In genomic region chr5:27652505-27652904, GRCh38 we compare ENCODE assay signal across 20 cellular contexts.
A peak's percentile ranks its signal among the peaks of the same experiment; 100 is the strongest.
DNase-seq lines count a peak whose midpoint lies in the region; ATAC-seq and TF ChIP-seq lines count a peak whose summit lies in the region.
"Had no signal": no experiment of that assay in that cellular context is flagged by ENCODE, and none has a peak within 500 bp of the region (broad histone marks: within the 10 kb centered on the region; RNA-seq: fewer than 3 reads in every experiment).

No MANE protein-coding gene starts in this region.

- H3K9ac ChIP-seq in endodermal cell (ENCODE audit: extremely low read depth, low read length, poor library complexity, severe bottlenecking): no peak overlapping the region
- no peak overlapping the region for H3K9ac ChIP-seq in smooth muscle cell (ENCODE audit: low read depth)
- H3K9ac ChIP-seq: parathyroid adenoma had no signal

- 85% methylated on average over 2 to 4 of the region's 4 CpGs for WGBS in endodermal cell (ENCODE audit: insufficient coverage in 1 of 2, insufficient read length in 1 of 2), 2 experiments
- 74% methylated on average over 4 of the region's 4 CpGs for WGBS in smooth muscle cell (ENCODE audit: low lambda C conversion rate)

- DNase-seq in SIG-M5 treated with dmso at 0.1 percent for 504 hours (lab: John Stamatoyannopoulos, UW; ENCODE audit: unreplicated experiment): peak; percentile 8
- DNase-seq in SIG-M5 (lab: John Stamatoyannopoulos, UW): no peak
- peak; percentile 7 for DNase-seq in NB4 (ENCODE audit: low read depth)
- DNase-seq in endodermal cell: peak; percentile 84
- no peak for DNase-seq in smooth muscle cell (lab: John Stamatoyannopoulos, UW; ENCODE audit: unreplicated experiment)
- no peak for DNase-seq in NCI-H2107 (lab: John Stamatoyannopoulos, UW)
- no peak for DNase-seq in activated T-cell treated with anti-CD3 and anti-CD28 coated beads, Interleukin-2, amount 50 U/mL, for 72 hours
- DNase-seq in globus pallidus (ENCODE audit: low spot score): no peak
- DNase-seq: activated CD4-positive, alpha-beta T cell treated with anti-CD3 and anti-CD28 coated beads, Interleukin-2, amount 50 U/mL, for 1 hour; activated naive CD4-positive, alpha-beta T cell; aorta; CD4-positive, alpha-beta T cell; mammary epithelial cell; naive B cell; NCI-H1417; NCI-H345; sigmoid colon; stimulated activated CD4-positive, alpha-beta T cell treated with anti-CD3 and anti-CD28 coated beads, Interleukin-1b, Interleukin-23, amount 100 ng/mL, for 48 hours had no signal

- no peaks in the 10 kb centered on the region for H3K36me3 Mint-ChIP-seq in endodermal cell (ENCODE audit: low read depth)
- peaks cover 0 to 7% of the 10 kb centered on the region in 2 donors for H3K36me3 Mint-ChIP-seq in activated T-cell treated with anti-CD3 and anti-CD28 coated beads, Interleukin-2, amount 50 U/mL, for 72 hours (ENCODE audit: insufficient read depth in 2 of 2)
- H3K36me3 Mint-ChIP-seq: naive B cell had no signal

- no peaks in the 10 kb centered on the region for H3K4me1 Mint-ChIP-seq in endodermal cell
- no peaks in the 10 kb centered on the region for H3K4me1 Mint-ChIP-seq in activated T-cell treated with anti-CD3 and anti-CD28 coated beads, Interleukin-2, amount 50 U/mL, for 72 hours (ENCODE audit: low read depth)
- H3K4me1 Mint-ChIP-seq: naive B cell had no signal

- no peaks in the 10 kb centered on the region for H3F3A ChIP-seq in smooth muscle cell (ENCODE audit: low read depth)

- H3K27ac Mint-ChIP-seq in endodermal cell: no peak overlapping the region
- no peak overlapping the region for H3K27ac Mint-ChIP-seq in activated T-cell treated with anti-CD3 and anti-CD28 coated beads, Interleukin-2, amount 50 U/mL, for 72 hours
- H3K27ac Mint-ChIP-seq: CD4-positive, alpha-beta T cell; naive B cell had no signal

- ATAC-seq in activated T-cell treated with anti-CD3 and anti-CD28 coated beads, Interleukin-2, amount 50 U/mL, for 72 hours (replicated peaks in 1 of 2): no peak
- ATAC-seq: gastroesophageal sphincter had no signal

- no peak overlapping the region for H2AFZ ChIP-seq in smooth muscle cell (ENCODE audit: low read depth)
- H2AFZ ChIP-seq: parathyroid adenoma had no signal

- no peak overlapping the region for H3K27ac ChIP-seq in endodermal cell (ENCODE audit: low read depth, low read length)
- H3K27ac ChIP-seq in smooth muscle cell (ENCODE audit: low read depth): no peak overlapping the region
- H3K27ac ChIP-seq: gastroesophageal sphincter, parathyroid adenoma, sigmoid colon had no signal

- H4K20me1 ChIP-seq in smooth muscle cell (ENCODE audit: low read depth): no peaks in the 10 kb centered on the region

- TF ChIP-seq CTCF in NB4 (IDR thresholded peaks at IDR 0.05; ENCODE audit: low read depth, low read length) (peak; percentile 5), endodermal cell (conservative IDR thresholded peaks at IDR 0.05) (peak; percentile 67), smooth muscle cell (IDR thresholded peaks at IDR 0.05; ENCODE audit: borderline replicate concordance, insufficient read depth, poor library complexity, severe bottlenecking) (peak; percentile 8)

- no peak for TF ChIP-seq POLR2A in NB4 (IDR thresholded peaks at IDR 0.05; ENCODE audit: extremely low read depth, insufficient read length)

- H3K36me3 ChIP-seq in endodermal cell (ENCODE audit: control insufficient read depth, insufficient read depth, low read length) (no peaks in the 10 kb centered on the region), smooth muscle cell (ENCODE audit: low read depth) (no peaks in the 10 kb centered on the region)
- H3K36me3 ChIP-seq: gastroesophageal sphincter, sigmoid colon had no signal

- H3K4me2 ChIP-seq in smooth muscle cell: no peak overlapping the region

- no peak overlapping the region for H3K4me3 ChIP-seq in NB4 (ENCODE audit: low read depth, low read length)
- no peak overlapping the region for H3K4me3 ChIP-seq in endodermal cell (ENCODE audit: low read length)
- H3K4me3 ChIP-seq in smooth muscle cell: no peak overlapping the region
- H3K4me3 ChIP-seq: gastroesophageal sphincter, sigmoid colon had no signal

- no peaks in the 10 kb centered on the region for H3K79me2 ChIP-seq in smooth muscle cell (ENCODE audit: low read depth)
- H3K79me2 ChIP-seq: parathyroid adenoma had no signal

- no peaks in the 10 kb centered on the region for H3K27me3 Mint-ChIP-seq in endodermal cell (ENCODE audit: insufficient read depth)
- no peaks in the 10 kb centered on the region for H3K27me3 Mint-ChIP-seq in activated T-cell treated with anti-CD3 and anti-CD28 coated beads, Interleukin-2, amount 50 U/mL, for 72 hours (ENCODE audit: low read depth)
- H3K27me3 Mint-ChIP-seq: CD4-positive, alpha-beta T cell; naive B cell had no signal

- no peak overlapping the region for H3K4me3 Mint-ChIP-seq in endodermal cell
- H3K4me3 Mint-ChIP-seq in activated T-cell treated with anti-CD3 and anti-CD28 coated beads, Interleukin-2, amount 50 U/mL, for 72 hours: no peak overlapping the region
- H3K4me3 Mint-ChIP-seq: CD4-positive, alpha-beta T cell; naive B cell had no signal

- H3K27me3 ChIP-seq in endodermal cell (ENCODE audit: control insufficient read depth, insufficient read depth, low read length, poor library complexity, severe bottlenecking) (no peaks in the 10 kb centered on the region), smooth muscle cell (ENCODE audit: low read depth) (no peaks in the 10 kb centered on the region)
- H3K27me3 ChIP-seq: gastroesophageal sphincter, sigmoid colon had no signal

- H3K9me3 ChIP-seq in endodermal cell (ENCODE audit: control insufficient read depth, low read length): no peaks in the 10 kb centered on the region
- H3K9me3 ChIP-seq in smooth muscle cell (replicated peaks; ENCODE audit: low read depth): no peaks in the 10 kb centered on the region
- H3K9me3 ChIP-seq: gastroesophageal sphincter had no signal

- H3K4me1 ChIP-seq in endodermal cell (ENCODE audit: control insufficient read depth, insufficient read depth, low read length): no peaks in the 10 kb centered on the region
- no peaks in the 10 kb centered on the region for H3K4me1 ChIP-seq in smooth muscle cell (ENCODE audit: low read depth)
- H3K4me1 ChIP-seq: gastroesophageal sphincter, parathyroid adenoma, sigmoid colon had no signal

- H3K9me3 Mint-ChIP-seq in endodermal cell: no peaks in the 10 kb centered on the region
- H3K9me3 Mint-ChIP-seq in activated T-cell treated with anti-CD3 and anti-CD28 coated beads, Interleukin-2, amount 50 U/mL, for 72 hours: peaks cover 8 to 12% of the 10 kb centered on the region in 2 donors

Comparison
In these comparisons a context has a peak if more than half of its experiments do, and no peak if none do; other contexts are left out.
1. DNase-seq: peak in SIG-M5 treated with dmso at 0.1 percent for 504 hours (single experiment), NB4 (single experiment) and endodermal cell (single experiment); none in SIG-M5 (single experiment), smooth muscle cell (single experiment), NCI-H2107 (single experiment), activated T-cell treated with anti-CD3 and anti-CD28 coated beads, Interleukin-2, amount 50 U/mL, for 72 hours (0 of 2) and globus pallidus (single experiment).
2. CTCF ChIP-seq: peak in every context shown above with its lines; median percentile 67 in endodermal cell; 8 in smooth muscle cell; 5 in NB4.